1 cellular context compared by ENCODE assay signal in the genomic region with DNA sequence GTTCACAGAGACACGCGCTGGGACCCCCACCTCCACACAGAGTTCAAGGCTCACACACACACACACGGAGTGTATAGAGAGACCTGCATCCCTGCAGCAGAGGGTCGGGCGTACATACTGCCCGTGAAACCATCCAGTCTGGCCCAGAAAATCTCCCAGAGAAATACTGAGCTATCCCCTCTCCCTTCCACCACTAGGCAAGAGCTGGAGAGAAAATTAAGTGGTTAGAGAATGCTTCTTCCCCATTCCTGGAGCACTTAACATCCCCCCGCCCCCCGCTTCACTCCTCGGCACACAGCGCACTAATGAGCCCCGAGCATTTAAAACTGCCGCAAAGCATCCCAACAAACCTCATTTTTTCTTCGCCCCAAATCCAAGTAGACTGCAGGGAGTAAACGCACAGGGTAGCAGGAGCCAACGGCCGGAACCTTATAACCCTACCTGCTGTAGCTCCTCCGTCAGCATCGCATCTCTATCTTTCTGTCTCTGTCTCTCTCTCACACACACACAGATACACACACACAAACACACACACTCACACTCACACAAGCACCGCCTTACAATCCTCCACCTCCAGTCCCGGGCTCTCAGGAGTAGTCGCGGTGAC.
TF ChIP-seq lines count a peak whose summit lies in the region.

No MANE protein-coding gene starts in this region.

TF ChIP-seq in K562, 482 proteins besides CTCF, POLR2A, EP300 and RAD21 (continued from another document and continues in another):
- TF ChIP-seq, protein P1, sequence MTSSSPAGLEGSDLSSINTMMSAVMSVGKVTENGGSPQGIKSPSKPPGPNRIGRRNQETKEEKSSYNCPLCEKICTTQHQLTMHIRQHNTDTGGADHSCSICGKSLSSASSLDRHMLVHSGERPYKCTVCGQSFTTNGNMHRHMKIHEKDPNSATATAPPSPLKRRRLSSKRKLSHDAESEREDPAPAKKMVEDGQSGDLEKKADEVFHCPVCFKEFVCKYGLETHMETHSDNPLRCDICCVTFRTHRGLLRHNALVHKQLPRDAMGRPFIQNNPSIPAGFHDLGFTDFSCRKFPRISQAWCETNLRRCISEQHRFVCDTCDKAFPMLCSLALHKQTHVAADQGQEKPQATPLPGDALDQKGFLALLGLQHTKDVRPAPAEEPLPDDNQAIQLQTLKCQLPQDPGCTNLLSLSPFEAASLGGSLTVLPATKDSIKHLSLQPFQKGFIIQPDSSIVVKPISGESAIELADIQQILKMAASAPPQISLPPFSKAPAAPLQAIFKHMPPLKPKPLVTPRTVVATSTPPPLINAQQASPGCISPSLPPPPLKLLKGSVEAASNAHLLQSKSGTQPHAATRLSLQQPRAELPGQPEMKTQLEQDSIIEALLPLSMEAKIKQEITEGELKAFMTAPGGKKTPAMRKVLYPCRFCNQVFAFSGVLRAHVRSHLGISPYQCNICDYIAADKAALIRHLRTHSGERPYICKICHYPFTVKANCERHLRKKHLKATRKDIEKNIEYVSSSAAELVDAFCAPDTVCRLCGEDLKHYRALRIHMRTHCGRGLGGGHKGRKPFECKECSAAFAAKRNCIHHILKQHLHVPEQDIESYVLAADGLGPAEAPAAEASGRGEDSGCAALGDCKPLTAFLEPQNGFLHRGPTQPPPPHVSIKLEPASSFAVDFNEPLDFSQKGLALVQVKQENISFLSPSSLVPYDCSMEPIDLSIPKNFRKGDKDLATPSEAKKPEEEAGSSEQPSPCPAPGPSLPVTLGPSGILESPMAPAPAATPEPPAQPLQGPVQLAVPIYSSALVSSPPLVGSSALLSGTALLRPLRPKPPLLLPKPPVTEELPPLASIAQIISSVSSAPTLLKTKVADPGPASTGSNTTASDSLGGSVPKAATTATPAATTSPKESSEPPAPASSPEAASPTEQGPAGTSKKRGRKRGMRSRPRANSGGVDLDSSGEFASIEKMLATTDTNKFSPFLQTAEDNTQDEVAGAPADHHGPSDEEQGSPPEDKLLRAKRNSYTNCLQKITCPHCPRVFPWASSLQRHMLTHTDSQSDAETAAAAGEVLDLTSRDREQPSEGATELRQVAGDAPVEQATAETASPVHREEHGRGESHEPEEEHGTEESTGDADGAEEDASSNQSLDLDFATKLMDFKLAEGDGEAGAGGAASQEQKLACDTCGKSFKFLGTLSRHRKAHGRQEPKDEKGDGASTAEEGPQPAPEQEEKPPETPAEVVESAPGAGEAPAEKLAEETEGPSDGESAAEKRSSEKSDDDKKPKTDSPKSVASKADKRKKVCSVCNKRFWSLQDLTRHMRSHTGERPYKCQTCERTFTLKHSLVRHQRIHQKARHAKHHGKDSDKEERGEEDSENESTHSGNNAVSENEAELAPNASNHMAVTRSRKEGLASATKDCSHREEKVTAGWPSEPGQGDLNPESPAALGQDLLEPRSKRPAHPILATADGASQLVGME (CRISPR knock-in tag; IDR thresholded peaks at IDR 0.05): no peak
- TF ChIP-seq DIDO1 (tag; IDR thresholded peaks at IDR 0.05; ENCODE audit: low read depth) (peak; percentile 69; the same call in 1 of the 2 replicates), CHD2 (IDR thresholded peaks at IDR 0.05; ENCODE audit: low read depth, low read length) (no peak), NBN (IDR thresholded peaks at IDR 0.05; ENCODE audit: low read depth) (peak; percentile 76), KDM4B (IDR thresholded peaks at IDR 0.05; ENCODE audit: borderline replicate concordance in 2 of 2, low read depth in 1 of 2) (peak in 1 of 2 experiments; percentile 22; a peak in 2 of 4 replicates), SMAD2 (IDR thresholded peaks at IDR 0.05; ENCODE audit: low read depth, low read length) (no peak), NCOA6 (IDR thresholded peaks at IDR 0.05) (0 out of 2 replicates have a peak, but pooled peaks have one; percentile 13), ZNF3 (CRISPR knock-in tag; IDR thresholded peaks at IDR 0.05) (no peak), KHSRP (IDR thresholded peaks at IDR 0.05) (no peak), RAD51 (IDR thresholded peaks at IDR 0.05; ENCODE audit: borderline replicate concordance, low read depth) (no peak), EHMT2 (IDR thresholded peaks at IDR 0.05) (peak; percentile 20; the same call in 1 of the 2 replicates), SMARCA4 (IDR thresholded peaks at IDR 0.05) (peak; percentile 69), ZNF316 (IDR thresholded peaks at IDR 0.05) (no peak), NR2F6 (CRISPR knock-in tag; IDR thresholded peaks at IDR 0.05) (no peak), SMARCE1 (IDR thresholded peaks at IDR 0.05) (peak; percentile 55), PTTG1 (tag; IDR thresholded peaks at IDR 0.05; ENCODE audit: low read depth) (no peak), TRIM24 (IDR thresholded peaks at IDR 0.05) (peak in 1 of 2 experiments; percentile 33; a peak in 1 of 4 replicates), ZC3H4 (CRISPR knock-in tag; IDR thresholded peaks at IDR 0.05; ENCODE audit: borderline replicate concordance) (no peak), ZNF354B (CRISPR knock-in tag; IDR thresholded peaks at IDR 0.05) (no peak), EP400 (IDR thresholded peaks at IDR 0.05) (no peak), ATF7 (IDR thresholded peaks at IDR 0.05) (no peak), NFATC3 (IDR thresholded peaks at IDR 0.05) (peak; percentile 52; the same call in 1 of the 2 replicates), PTRF (tag; IDR thresholded peaks at IDR 0.05) (no peak), MECOM (CRISPR knock-in tag; IDR thresholded peaks at IDR 0.05) (0 out of 2 replicates have a peak, but pooled peaks have one; percentile 15), TRIM28 (IDR thresholded peaks at IDR 0.05) (peak; percentile 31; the same call in 1 of the 2 replicates), HDGF (IDR thresholded peaks at IDR 0.05) (peak; percentile 69; the same call in 1 of the 2 replicates), EGR1 (conservative IDR thresholded peaks at IDR 0.05) (no peak), DMBX1 (CRISPR knock-in tag; IDR thresholded peaks at IDR 0.05; ENCODE audit: borderline replicate concordance) (0 out of 2 replicates have a peak, but pooled peaks have one; percentile 23), GABPB1 (CRISPR knock-in tag; IDR thresholded peaks at IDR 0.05) (peak; percentile 53; the same call in 1 of the 2 replicates), HLTF (IDR thresholded peaks at IDR 0.05) (peak; percentile 96), FOXK2 (conservative IDR thresholded peaks at IDR 0.05 in 1 of 2, IDR thresholded peaks at IDR 0.05 in 1 of 2; ENCODE audit: low read depth in 2 of 2) (no peak), BRD9 (IDR thresholded peaks at IDR 0.05; ENCODE audit: low read depth, partially characterized antibody) (peak; percentile 86), TAL1 (IDR thresholded peaks at IDR 0.05) (no peak), ZEB2 (IDR thresholded peaks at IDR 0.05) (peak; percentile 66; the same call in 1 of the 2 replicates), CHD1 (IDR thresholded peaks at IDR 0.05; ENCODE audit: low read length) (no peak), NCOR1 (IDR thresholded peaks at IDR 0.05) (peak; percentile 20; the same call in 1 of the 2 replicates), HDAC1 (IDR thresholded peaks at IDR 0.05) (peak in 1 of 2 experiments; percentile 89; a peak in 2 of 4 replicates), TOE1 (IDR thresholded peaks at IDR 0.05; ENCODE audit: borderline replicate concordance) (peak; percentile 57; the same call in 1 of the 2 replicates), TOE1 (CRISPR knock-in tag; IDR thresholded peaks at IDR 0.05; ENCODE audit: borderline replicate concordance, low read depth) (no peak)
- TF ChIP-seq, protein P2, sequence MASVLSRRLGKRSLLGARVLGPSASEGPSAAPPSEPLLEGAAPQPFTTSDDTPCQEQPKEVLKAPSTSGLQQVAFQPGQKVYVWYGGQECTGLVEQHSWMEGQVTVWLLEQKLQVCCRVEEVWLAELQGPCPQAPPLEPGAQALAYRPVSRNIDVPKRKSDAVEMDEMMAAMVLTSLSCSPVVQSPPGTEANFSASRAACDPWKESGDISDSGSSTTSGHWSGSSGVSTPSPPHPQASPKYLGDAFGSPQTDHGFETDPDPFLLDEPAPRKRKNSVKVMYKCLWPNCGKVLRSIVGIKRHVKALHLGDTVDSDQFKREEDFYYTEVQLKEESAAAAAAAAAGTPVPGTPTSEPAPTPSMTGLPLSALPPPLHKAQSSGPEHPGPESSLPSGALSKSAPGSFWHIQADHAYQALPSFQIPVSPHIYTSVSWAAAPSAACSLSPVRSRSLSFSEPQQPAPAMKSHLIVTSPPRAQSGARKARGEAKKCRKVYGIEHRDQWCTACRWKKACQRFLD (CRISPR knock-in tag; IDR thresholded peaks at IDR 0.05): no peak
- TF ChIP-seq, protein P3, sequence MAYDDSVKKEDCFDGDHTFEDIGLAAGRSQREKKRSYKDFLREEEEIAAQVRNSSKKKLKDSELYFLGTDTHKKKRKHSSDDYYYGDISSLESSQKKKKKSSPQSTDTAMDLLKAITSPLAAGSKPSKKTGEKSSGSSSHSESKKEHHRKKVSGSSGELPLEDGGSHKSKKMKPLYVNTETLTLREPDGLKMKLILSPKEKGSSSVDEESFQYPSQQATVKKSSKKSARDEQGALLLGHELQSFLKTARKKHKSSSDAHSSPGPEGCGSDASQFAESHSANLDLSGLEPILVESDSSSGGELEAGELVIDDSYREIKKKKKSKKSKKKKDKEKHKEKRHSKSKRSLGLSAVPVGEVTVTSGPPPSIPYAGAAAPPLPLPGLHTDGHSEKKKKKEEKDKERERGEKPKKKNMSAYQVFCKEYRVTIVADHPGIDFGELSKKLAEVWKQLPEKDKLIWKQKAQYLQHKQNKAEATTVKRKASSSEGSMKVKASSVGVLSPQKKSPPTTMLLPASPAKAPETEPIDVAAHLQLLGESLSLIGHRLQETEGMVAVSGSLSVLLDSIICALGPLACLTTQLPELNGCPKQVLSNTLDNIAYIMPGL (CRISPR knock-in tag; IDR thresholded peaks at IDR 0.05): no peak
- TF ChIP-seq, protein P4, sequence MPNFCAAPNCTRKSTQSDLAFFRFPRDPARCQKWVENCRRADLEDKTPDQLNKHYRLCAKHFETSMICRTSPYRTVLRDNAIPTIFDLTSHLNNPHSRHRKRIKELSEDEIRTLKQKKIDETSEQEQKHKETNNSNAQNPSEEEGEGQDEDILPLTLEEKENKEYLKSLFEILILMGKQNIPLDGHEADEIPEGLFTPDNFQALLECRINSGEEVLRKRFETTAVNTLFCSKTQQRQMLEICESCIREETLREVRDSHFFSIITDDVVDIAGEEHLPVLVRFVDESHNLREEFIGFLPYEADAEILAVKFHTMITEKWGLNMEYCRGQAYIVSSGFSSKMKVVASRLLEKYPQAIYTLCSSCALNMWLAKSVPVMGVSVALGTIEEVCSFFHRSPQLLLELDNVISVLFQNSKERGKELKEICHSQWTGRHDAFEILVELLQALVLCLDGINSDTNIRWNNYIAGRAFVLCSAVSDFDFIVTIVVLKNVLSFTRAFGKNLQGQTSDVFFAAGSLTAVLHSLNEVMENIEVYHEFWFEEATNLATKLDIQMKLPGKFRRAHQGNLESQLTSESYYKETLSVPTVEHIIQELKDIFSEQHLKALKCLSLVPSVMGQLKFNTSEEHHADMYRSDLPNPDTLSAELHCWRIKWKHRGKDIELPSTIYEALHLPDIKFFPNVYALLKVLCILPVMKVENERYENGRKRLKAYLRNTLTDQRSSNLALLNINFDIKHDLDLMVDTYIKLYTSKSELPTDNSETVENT (CRISPR knock-in tag; IDR thresholded peaks at IDR 0.05): 0 out of 2 replicates have a peak, but pooled peaks have one; percentile 15
- TF ChIP-seq, protein P5, sequence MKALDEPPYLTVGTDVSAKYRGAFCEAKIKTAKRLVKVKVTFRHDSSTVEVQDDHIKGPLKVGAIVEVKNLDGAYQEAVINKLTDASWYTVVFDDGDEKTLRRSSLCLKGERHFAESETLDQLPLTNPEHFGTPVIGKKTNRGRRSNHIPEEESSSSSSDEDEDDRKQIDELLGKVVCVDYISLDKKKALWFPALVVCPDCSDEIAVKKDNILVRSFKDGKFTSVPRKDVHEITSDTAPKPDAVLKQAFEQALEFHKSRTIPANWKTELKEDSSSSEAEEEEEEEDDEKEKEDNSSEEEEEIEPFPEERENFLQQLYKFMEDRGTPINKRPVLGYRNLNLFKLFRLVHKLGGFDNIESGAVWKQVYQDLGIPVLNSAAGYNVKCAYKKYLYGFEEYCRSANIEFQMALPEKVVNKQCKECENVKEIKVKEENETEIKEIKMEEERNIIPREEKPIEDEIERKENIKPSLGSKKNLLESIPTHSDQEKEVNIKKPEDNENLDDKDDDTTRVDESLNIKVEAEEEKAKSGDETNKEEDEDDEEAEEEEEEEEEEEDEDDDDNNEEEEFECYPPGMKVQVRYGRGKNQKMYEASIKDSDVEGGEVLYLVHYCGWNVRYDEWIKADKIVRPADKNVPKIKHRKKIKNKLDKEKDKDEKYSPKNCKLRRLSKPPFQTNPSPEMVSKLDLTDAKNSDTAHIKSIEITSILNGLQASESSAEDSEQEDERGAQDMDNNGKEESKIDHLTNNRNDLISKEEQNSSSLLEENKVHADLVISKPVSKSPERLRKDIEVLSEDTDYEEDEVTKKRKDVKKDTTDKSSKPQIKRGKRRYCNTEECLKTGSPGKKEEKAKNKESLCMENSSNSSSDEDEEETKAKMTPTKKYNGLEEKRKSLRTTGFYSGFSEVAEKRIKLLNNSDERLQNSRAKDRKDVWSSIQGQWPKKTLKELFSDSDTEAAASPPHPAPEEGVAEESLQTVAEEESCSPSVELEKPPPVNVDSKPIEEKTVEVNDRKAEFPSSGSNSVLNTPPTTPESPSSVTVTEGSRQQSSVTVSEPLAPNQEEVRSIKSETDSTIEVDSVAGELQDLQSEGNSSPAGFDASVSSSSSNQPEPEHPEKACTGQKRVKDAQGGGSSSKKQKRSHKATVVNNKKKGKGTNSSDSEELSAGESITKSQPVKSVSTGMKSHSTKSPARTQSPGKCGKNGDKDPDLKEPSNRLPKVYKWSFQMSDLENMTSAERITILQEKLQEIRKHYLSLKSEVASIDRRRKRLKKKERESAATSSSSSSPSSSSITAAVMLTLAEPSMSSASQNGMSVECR (CRISPR knock-in tag; IDR thresholded peaks at IDR 0.05): peak; percentile 15; the same call in 1 of the 2 replicates
- TF ChIP-seq, protein P6, sequence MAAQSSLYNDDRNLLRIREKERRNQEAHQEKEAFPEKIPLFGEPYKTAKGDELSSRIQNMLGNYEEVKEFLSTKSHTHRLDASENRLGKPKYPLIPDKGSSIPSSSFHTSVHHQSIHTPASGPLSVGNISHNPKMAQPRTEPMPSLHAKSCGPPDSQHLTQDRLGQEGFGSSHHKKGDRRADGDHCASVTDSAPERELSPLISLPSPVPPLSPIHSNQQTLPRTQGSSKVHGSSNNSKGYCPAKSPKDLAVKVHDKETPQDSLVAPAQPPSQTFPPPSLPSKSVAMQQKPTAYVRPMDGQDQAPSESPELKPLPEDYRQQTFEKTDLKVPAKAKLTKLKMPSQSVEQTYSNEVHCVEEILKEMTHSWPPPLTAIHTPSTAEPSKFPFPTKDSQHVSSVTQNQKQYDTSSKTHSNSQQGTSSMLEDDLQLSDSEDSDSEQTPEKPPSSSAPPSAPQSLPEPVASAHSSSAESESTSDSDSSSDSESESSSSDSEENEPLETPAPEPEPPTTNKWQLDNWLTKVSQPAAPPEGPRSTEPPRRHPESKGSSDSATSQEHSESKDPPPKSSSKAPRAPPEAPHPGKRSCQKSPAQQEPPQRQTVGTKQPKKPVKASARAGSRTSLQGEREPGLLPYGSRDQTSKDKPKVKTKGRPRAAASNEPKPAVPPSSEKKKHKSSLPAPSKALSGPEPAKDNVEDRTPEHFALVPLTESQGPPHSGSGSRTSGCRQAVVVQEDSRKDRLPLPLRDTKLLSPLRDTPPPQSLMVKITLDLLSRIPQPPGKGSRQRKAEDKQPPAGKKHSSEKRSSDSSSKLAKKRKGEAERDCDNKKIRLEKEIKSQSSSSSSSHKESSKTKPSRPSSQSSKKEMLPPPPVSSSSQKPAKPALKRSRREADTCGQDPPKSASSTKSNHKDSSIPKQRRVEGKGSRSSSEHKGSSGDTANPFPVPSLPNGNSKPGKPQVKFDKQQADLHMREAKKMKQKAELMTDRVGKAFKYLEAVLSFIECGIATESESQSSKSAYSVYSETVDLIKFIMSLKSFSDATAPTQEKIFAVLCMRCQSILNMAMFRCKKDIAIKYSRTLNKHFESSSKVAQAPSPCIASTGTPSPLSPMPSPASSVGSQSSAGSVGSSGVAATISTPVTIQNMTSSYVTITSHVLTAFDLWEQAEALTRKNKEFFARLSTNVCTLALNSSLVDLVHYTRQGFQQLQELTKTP (IDR thresholded peaks at IDR 0.05; ENCODE audit: low read depth in 1 of 2, partially characterized antibody in 2 of 2): peak in 1 of 2 experiments; percentile 59
